Comparison of ENCODE assay signal across 2 cellular contexts in genomic region chr2:188450740-188451480, GRCh38.
A peak's percentile ranks its signal among the peaks of the same experiment; 100 is the strongest.
TF ChIP-seq lines count a peak whose summit lies in the region.

No MANE protein-coding gene starts in this region.

TF ChIP-seq in HepG2, 621 proteins besides CTCF, POLR2A, EP300 and RAD21 (continued from another document):
- peak; percentile 65 for TF ChIP-seq MNT (IDR thresholded peaks at IDR 0.05)
- no peak for TF ChIP-seq E2F2 (CRISPR knock-in tag; IDR thresholded peaks at IDR 0.05; ENCODE audit: borderline replicate concordance)

TF ChIP-seq in WTC11, 78 proteins besides CTCF, POLR2A, EP300 and RAD21 (continued from another document):
- TF ChIP-seq ZNF512 (CRISPR knock-in tag; IDR thresholded peaks at IDR 0.05; ENCODE audit: borderline replicate concordance) (no peak), ATF1 (CRISPR knock-in tag; IDR thresholded peaks at IDR 0.05) (no peak), OVOL2 (CRISPR knock-in tag; IDR thresholded peaks at IDR 0.05; ENCODE audit: borderline replicate concordance) (no peak), AFF4 (CRISPR knock-in tag; IDR thresholded peaks at IDR 0.05; ENCODE audit: borderline replicate concordance) (no peak)
